Comparison of ENCODE assay signal across 15 cellular contexts in genomic region chr2:132645943-132646804, GRCh38. TPM values are rescaled to one million over a fixed set of nuclear protein-coding genes. Genes with fewer than 3 reads are reported as not detected.
DNase-seq lines count a peak whose midpoint lies in the region; ATAC-seq and TF ChIP-seq lines count a peak whose summit lies in the region.
"Had no signal": no experiment of that assay in that cellular context is flagged by ENCODE, and none has a peak within 500 bp of the region (broad histone marks: within the 10 kb centered on the region; RNA-seq: fewer than 3 reads in every experiment).

No MANE protein-coding gene starts in this region.

- TF ChIP-seq POLR2A in lower leg skin (IDR thresholded peaks at IDR 0.05): no peak

- no peak overlapping the region for H3K27ac Mint-ChIP-seq in natural killer cell
- H3K27ac Mint-ChIP-seq: activated naive CD4-positive, alpha-beta T cell treated with anti-CD3 and anti-CD28 coated beads, Interleukin-2, amount 10 ng/mL, durations not matched to agents 7 days and 5 days; progenitor cell of endocrine pancreas had no signal

- H3K4me3 Mint-ChIP-seq in natural killer cell: no peak overlapping the region
- H3K4me3 Mint-ChIP-seq: activated naive CD4-positive, alpha-beta T cell treated with anti-CD3 and anti-CD28 coated beads, Interleukin-2, amount 10 ng/mL, durations not matched to agents 7 days and 5 days had no signal

- no peak overlapping the region for H3K4me3 ChIP-seq in lower leg skin (ENCODE audit: low read depth, poor library complexity, severe bottlenecking)
- H3K4me3 ChIP-seq: cardiac muscle cell had no signal

- no peaks in the 10 kb centered on the region for H3K4me1 Mint-ChIP-seq in natural killer cell
- H3K4me1 Mint-ChIP-seq: activated naive CD4-positive, alpha-beta T cell treated with anti-CD3 and anti-CD28 coated beads, Interleukin-2, amount 10 ng/mL, durations not matched to agents 7 days and 5 days had no signal

- peaks cover 0 to 2% of the 10 kb centered on the region in 2 donors for H3K9me3 Mint-ChIP-seq in natural killer cell
- H3K9me3 Mint-ChIP-seq: activated naive CD4-positive, alpha-beta T cell treated with anti-CD3 and anti-CD28 coated beads, Interleukin-2, amount 10 ng/mL, durations not matched to agents 7 days and 5 days had no signal

- H3K27me3 Mint-ChIP-seq in natural killer cell (ENCODE audit: low read depth in 2 of 2): peaks cover 0 to 3% of the 10 kb centered on the region in 2 donors
- H3K27me3 Mint-ChIP-seq: activated naive CD4-positive, alpha-beta T cell treated with anti-CD3 and anti-CD28 coated beads, Interleukin-2, amount 10 ng/mL, durations not matched to agents 7 days and 5 days had no signal

- intact Hi-C loops in head of caudate nucleus (cut with DNase I): no loop called here
- intact Hi-C loops in lower leg skin (cut with DNase I; ENCODE audit: low total_unique reads): no loop called here
- intact Hi-C loops in natural killer cell (cut with micrococcal nuclease): no loop called here

- 82 to 87% methylated on average over 17 of the region's 17 CpGs for WGBS in lower leg skin, 2 donors

- DNase-seq in Ammon's horn (ENCODE audit: low spot score) (peak; percentile 44), NOMO-1 treated with DMSO at 0.1 percent for 48 hours (lab: John Stamatoyannopoulos, UW; ENCODE audit: unreplicated experiment) (peak; percentile 21), head of caudate nucleus (peak in 23 of 42 donors; percentile 12 to 63 (median 30)), ACHN (no peak), lower leg skin (ENCODE audit: low spot score in 2 of 2) (no peak), natural killer cell (no peak)
- DNase-seq in stimulated activated CD4-positive, alpha-beta T cell treated with anti-CD3 and anti-CD28 coated beads, Interleukin-15, amount 100 ng/mL, for 24 hours: no peak
- DNase-seq: activated CD4-positive, CD25-positive, alpha-beta regulatory T cell; activated CD8-positive, alpha-beta memory T cell treated with anti-CD3 and anti-CD28 coated beads, Interleukin-2, amount 50 U/mL, for 48 hours; activated naive CD4-positive, alpha-beta T cell treated with anti-CD3 and anti-CD28 coated beads, Interleukin-2, amount 10 ng/mL, durations not matched to agents 7 days and 5 days; foreskin melanocyte; NCI-H2081 treated with DMSO at 0.1 percent for 48 hours had no signal

- ATAC-seq in GM19351 (IDR thresholded peaks at IDR 0.05; ENCODE audit: unreplicated experiment): peak; percentile 63
- no peak for ATAC-seq in natural killer cell

- in situ Hi-C loops in ACHN (cut with HindIII; ENCODE audit: low pct_ligation_motif_present, low pct_unique_long_range_greater_than_20kb, low sequenced_read_pairs): no loop called here

- H3K36me3 Mint-ChIP-seq in natural killer cell: no peaks in the 10 kb centered on the region
- H3K36me3 Mint-ChIP-seq: activated naive CD4-positive, alpha-beta T cell treated with anti-CD3 and anti-CD28 coated beads, Interleukin-2, amount 10 ng/mL, durations not matched to agents 7 days and 5 days had no signal

- TF ChIP-seq CTCF in lower leg skin (IDR thresholded peaks at IDR 0.05) (no peak), natural killer cell (IDR thresholded peaks at IDR 0.05) (no peak)

RNA-seq across cellular contexts. Expression of gene LYPD1, which starts 23.8 kb away (rescaled TPM):
- under 1 TPM in 1 of 4 donors, not detected in 3; 0.32 TPM for total RNA-seq in lower leg skin
- not detected for total RNA-seq in natural killer cell

Comparison
In these comparisons a context has a peak if more than half of its experiments do, and no peak if none do; other contexts are left out.
1. DNase-seq: peak in Ammon's horn (single experiment), NOMO-1 treated with DMSO at 0.1 percent for 48 hours (single experiment) and head of caudate nucleus (23 of 42); none in ACHN (single experiment), stimulated activated CD4-positive, alpha-beta T cell treated with anti-CD3 and anti-CD28 coated beads, Interleukin-15, amount 100 ng/mL, for 24 hours (single experiment), lower leg skin (0 of 2) and natural killer cell (single experiment).